Comparison of ENCODE assay signal across 18 cellular contexts in the genomic region with DNA sequence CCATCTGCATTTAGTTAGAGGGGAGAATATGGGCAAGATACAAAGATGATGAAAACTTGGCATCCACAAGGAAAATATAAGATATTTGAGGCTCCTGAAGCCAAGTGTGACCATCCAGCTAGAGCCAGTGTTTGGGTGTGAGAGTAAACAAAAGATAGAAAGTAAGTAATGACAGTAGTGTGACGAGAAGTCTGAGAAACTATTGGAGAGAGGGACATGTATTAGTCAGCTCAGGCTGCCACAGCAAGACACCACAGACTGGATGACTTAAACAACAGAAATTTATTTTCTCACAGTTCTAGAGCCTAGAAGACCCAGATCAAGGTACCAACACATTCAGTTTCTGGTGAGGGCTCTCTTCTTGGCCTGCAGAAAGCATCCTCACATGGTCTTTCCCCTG. TPM values are rescaled to one million over a fixed set of nuclear protein-coding genes. Genes with fewer than 3 reads are reported as not detected.
DNase-seq lines count a peak whose midpoint lies in the region; ATAC-seq, FAIRE-seq and TF ChIP-seq lines count a peak whose summit lies in the region.
"Had no signal": no experiment of that assay in that cellular context is flagged by ENCODE, and none has a peak within 500 bp of the region (broad histone marks: within the 10 kb centered on the region; RNA-seq: fewer than 3 reads in every experiment).

No MANE protein-coding gene starts in this region.

- ATAC-seq in GM18502 (IDR thresholded peaks at IDR 0.05; ENCODE audit: poor library complexity, unreplicated experiment) (peak; percentile 60), GM19452 (IDR thresholded peaks at IDR 0.05; ENCODE audit: unreplicated experiment) (peak; percentile 47), HG02870 (IDR thresholded peaks at IDR 0.05; ENCODE audit: unreplicated experiment) (peak; percentile 84), HG03565 (IDR thresholded peaks at IDR 0.05; ENCODE audit: unreplicated experiment) (peak; percentile 65), HepG2 (no peak)
- ATAC-seq: stimulated activated naive B cell treated with anti-CD40 and anti-IgM and Interleukin-4, amounts not matched to agents 10 μg/mL and 1 μg/mL and 100 μg/mL, for 72 hours had no signal

- TF ChIP-seq RAD21 in HepG2 (CRISPR knock-in tag; IDR thresholded peaks at IDR 0.05): no peak

- DNase-seq in endodermal cell (no peak), HepG2 (ENCODE audit: low spot score) (no peak), Kasumi-1 (lab: John Stamatoyannopoulos, UW) (no peak)
- no peak for DNase-seq in activated CD4-positive, alpha-beta T cell treated with anti-CD3 and anti-CD28 coated beads for 48 hours
- DNase-seq: anterior cingulate cortex; esophagus squamous epithelium; hippocampal formation; occipital lobe; SHP77 treated with DMSO at 0.1 percent for 48 hours; stimulated activated naive B cell treated with anti-CD40 and anti-IgM and Interleukin-4, amounts not matched to agents 10 μg/mL and 1 μg/mL and 100 μg/mL, for 72 hours; T-helper 9 cell had no signal

- H3K4me1 Mint-ChIP-seq in endodermal cell: peaks cover 10% of the 10 kb centered on the region
- H3K4me1 Mint-ChIP-seq: stimulated activated naive B cell treated with anti-CD40 and anti-IgM and Interleukin-4, amounts not matched to agents 10 μg/mL and 1 μg/mL and 100 μg/mL, for 72 hours had no signal

- POLR2A ChIA-PET in HepG2 (lab: Yijun Ruan, JAX): no interaction called here

- H3K9ac ChIP-seq in endodermal cell (ENCODE audit: extremely low read depth, low read length, poor library complexity, severe bottlenecking) (no peak overlapping the region), HepG2 (ENCODE audit: insufficient read depth, low read depth, low read length) (no peak overlapping the region)

- no peak for TF ChIP-seq POLR2A in HepG2 (IDR thresholded peaks at IDR 0.05; ENCODE audit: insufficient read depth in 1 of 2, low read depth in 2 of 2, low read length in 2 of 2)

- H3K4me3 Mint-ChIP-seq in endodermal cell: no peak overlapping the region
- H3K4me3 Mint-ChIP-seq: stimulated activated naive B cell treated with anti-CD40 and anti-IgM and Interleukin-4, amounts not matched to agents 10 μg/mL and 1 μg/mL and 100 μg/mL, for 72 hours had no signal

- no peak overlapping the region for H2AFZ ChIP-seq in HepG2 (ENCODE audit: low read length)

- H3K27ac Mint-ChIP-seq in endodermal cell: no peak overlapping the region
- H3K27ac Mint-ChIP-seq: activated T-helper 2 cell treated with anti-CD3 and anti-CD28 coated beads, Interferon-gamma antibody, Interleukin-2, Interleukin-4, amounts not matched to agents 10 μg/mL and 5 μg/mL and 100 μg/mL, durations not matched to agents 14 hours and 24 hours and 36 hours; stimulated activated naive B cell treated with anti-CD40 and anti-IgM and Interleukin-4, amounts not matched to agents 10 μg/mL and 1 μg/mL and 100 μg/mL, for 72 hours had no signal

- TF ChIP-seq CTCF in endodermal cell (conservative IDR thresholded peaks at IDR 0.05) (no peak), HepG2 (CRISPR knock-in tag; IDR thresholded peaks at IDR 0.05) (no peak)

- H4K20me1 ChIP-seq in HepG2 (ENCODE audit: insufficient read depth, low read length): no peaks in the 10 kb centered on the region

- H3K79me2 ChIP-seq in HepG2 (ENCODE audit: insufficient read depth, low read length): no peaks in the 10 kb centered on the region

- H3K4me3 ChIP-seq in endodermal cell (ENCODE audit: low read length) (no peak overlapping the region), HepG2 (replicated peaks in 1 of 3; ENCODE audit: insufficient read depth in 1 of 3, low read depth in 2 of 3, low read length in 3 of 3) (no peak overlapping the region)
- H3K4me3 ChIP-seq: esophagus squamous epithelium, vagina had no signal

- in situ Hi-C loops in HepG2 (cut with HindIII; ENCODE audit: extremely low pct_ligation_motif_present, low pct_unique_long_range_greater_than_20kb): loop anchor here (5.0 kb wide), 1 partner anchor 99 kb away; no protein-coding TSS in a partner anchor

- no TSS peak for BruUV-seq in HepG2 (replicated peaks; lab: Mats Ljungman, UMichigan)

- no peaks in the 10 kb centered on the region for H3K36me3 ChIP-seq in endodermal cell (ENCODE audit: control insufficient read depth, insufficient read depth, low read length)
- no peaks in the 10 kb centered on the region for H3K36me3 ChIP-seq in HepG2 (replicated peaks in 1 of 2; ENCODE audit: control insufficient read depth in 1 of 2, insufficient read depth in 2 of 2, low read length in 2 of 2)
- H3K36me3 ChIP-seq: esophagus squamous epithelium, vagina had no signal

- H3K27me3 ChIP-seq in endodermal cell (ENCODE audit: control insufficient read depth, insufficient read depth, low read length, poor library complexity, severe bottlenecking) (peaks cover 6% of the 10 kb centered on the region), HepG2 (ENCODE audit: control insufficient read depth in 1 of 2, insufficient read depth in 2 of 2, low read length in 2 of 2) (peaks cover 0 to under 1% of the 10 kb centered on the region in 2 experiments; a peak in 1 of 5 replicates)
- H3K27me3 ChIP-seq: vagina had no signal

- H3K9me3 Mint-ChIP-seq in endodermal cell: peaks cover 2% of the 10 kb centered on the region
- H3K9me3 Mint-ChIP-seq: activated T-helper 2 cell treated with anti-CD3 and anti-CD28 coated beads, Interferon-gamma antibody, Interleukin-2, Interleukin-4, amounts not matched to agents 10 μg/mL and 5 μg/mL and 100 μg/mL, durations not matched to agents 14 hours and 24 hours and 36 hours had no signal

- H3K27me3 Mint-ChIP-seq in endodermal cell (ENCODE audit: insufficient read depth): peaks cover 1% of the 10 kb centered on the region

- CTCF ChIA-PET in HepG2 (lab: Yijun Ruan, JAX; ENCODE audit: low intra/inter-chr PET ratio, low total read pairs): no interaction called here

- WGBS in endodermal cell (ENCODE audit: insufficient coverage in 1 of 2, insufficient read length in 1 of 2), 2 experiments: 91 to 100% methylated on average over 1 of the region's 1 CpG
- WGBS in HepG2 (ENCODE audit: low lambda C conversion rate): 0% methylated on average over 1 of the region's 1 CpG

- FAIRE-seq in HepG2 (lab: Jason Lieb, UNC): no peak

- TF ChIP-seq EP300 in HepG2 (IDR thresholded peaks at IDR 0.05; ENCODE audit: low read depth in 2 of 2, low read length in 2 of 2): no peak
- no peak for TF ChIP-seq EP300 in HepG2 (CRISPR knock-in tag; IDR thresholded peaks at IDR 0.05; ENCODE audit: borderline replicate concordance)

- H3K4me2 ChIP-seq in HepG2 (ENCODE audit: low read depth, low read length): no peak overlapping the region

- intact Hi-C loops in HepG2 (cut with micrococcal nuclease; ENCODE audit: unreplicated experiment): no loop called here

- no peaks in the 10 kb centered on the region for H3K36me3 Mint-ChIP-seq in endodermal cell (ENCODE audit: low read depth)
- H3K36me3 Mint-ChIP-seq: stimulated activated naive B cell treated with anti-CD40 and anti-IgM and Interleukin-4, amounts not matched to agents 10 μg/mL and 1 μg/mL and 100 μg/mL, for 72 hours had no signal

- H3K4me1 ChIP-seq in endodermal cell (ENCODE audit: control insufficient read depth, insufficient read depth, low read length): peaks cover 23% of the 10 kb centered on the region
- H3K4me1 ChIP-seq in HepG2 (ENCODE audit: insufficient read depth, low read length): no peaks in the 10 kb centered on the region
- H3K4me1 ChIP-seq: vagina had no signal

- H3K9me3 ChIP-seq in endodermal cell (ENCODE audit: control insufficient read depth, low read length) (peaks cover 4% of the 10 kb centered on the region), HepG2 (ENCODE audit: low read length) (no peaks in the 10 kb centered on the region)
- H3K9me3 ChIP-seq: esophagus squamous epithelium, vagina had no signal

- H3K27ac ChIP-seq in endodermal cell (ENCODE audit: low read depth, low read length): no peak overlapping the region
- no peak overlapping the region for H3K27ac ChIP-seq in HepG2 (ENCODE audit: extremely low read length, insufficient read depth, low read length)
- H3K27ac ChIP-seq: esophagus squamous epithelium, vagina had no signal

RNA-seq across cellular contexts. Expression of gene CCKBR, which starts 6.4 kb away (rescaled TPM):
- total RNA-seq in endodermal cell (100 to 1,000 TPM; 433 to 467 TPM), HepG2 (2016; rRNA removed; fragmentation: Illumina TruSeq; extraction: Trizol) (not detected in 2 replicates)
- polyA plus RNA-seq in endodermal cell (2013, experiment 1 of 2): 67.8 TPM
- 76.4 TPM for polyA plus RNA-seq in endodermal cell (2013, experiment 2 of 2)
- not detected in 2 replicates for total RNA-seq in HepG2 (2016; cell fraction: cytosol; rRNA removed; fragmentation: Illumina TruSeq; extraction: Trizol; ENCODE audit: low read depth)
- not detected in 2 replicates for total RNA-seq in HepG2 (2016; cell fraction: insoluble cytoplasmic fraction; rRNA removed; fragmentation: Illumina TruSeq; extraction: Trizol)
- total RNA-seq in HepG2 (2016; cell fraction: membrane; rRNA removed; fragmentation: Illumina TruSeq; extraction: Trizol): not detected in 2 replicates
- not detected in 2 replicates for total RNA-seq in HepG2 (2016; cell fraction: nucleus; rRNA removed; fragmentation: Illumina TruSeq; extraction: Trizol)
- not detected in 2 replicates for polyA plus RNA-seq in HepG2 (2011; rRNA removed)
- not detected in 2 replicates for polyA plus RNA-seq in HepG2 (2011; cell fraction: cytosol; rRNA removed)
- polyA plus RNA-seq in HepG2 (2011; cell fraction: nucleus; rRNA removed): not detected in 2 replicates
- polyA plus RNA-seq in HepG2 (2012): not detected in 2 replicates
- polyA plus RNA-seq in HepG2 (2016; cell fraction: cytosol; fragmentation: Illumina TruSeq; extraction: Trizol; ENCODE audit: low read depth): not detected in 2 replicates
- not detected in 2 replicates for polyA plus RNA-seq in HepG2 (2016; cell fraction: insoluble cytoplasmic fraction; fragmentation: Illumina TruSeq; extraction: Trizol; ENCODE audit: low read depth)
- not detected in 2 replicates for polyA plus RNA-seq in HepG2 (2016; cell fraction: membrane; fragmentation: Illumina TruSeq; extraction: Trizol; ENCODE audit: low read depth)
- polyA plus RNA-seq in HepG2 (2016; cell fraction: nucleus; fragmentation: Illumina TruSeq; extraction: Trizol; ENCODE audit: insufficient read depth, low read depth): not detected in 2 replicates
- 0.06 TPM in 1 of 2 replicates, not detected in the other for polyA minus RNA-seq in HepG2 (2011; rRNA and poly(A)+ RNA removed; ENCODE audit: low replicate concordance)
- not detected in 2 replicates for polyA minus RNA-seq in HepG2 (2011; cell fraction: cytosol; rRNA and poly(A)+ RNA removed)
- not detected in 2 replicates for polyA minus RNA-seq in HepG2 (2011; cell fraction: nucleus; rRNA and poly(A)+ RNA removed)
- total RNA-seq: activated T-helper 2 cell treated with anti-CD3 and anti-CD28 coated beads, Interferon-gamma antibody, Interleukin-2, Interleukin-4, amounts not matched to agents 10 μg/mL and 5 μg/mL and 100 μg/mL, durations not matched to agents 14 hours and 24 hours and 36 hours; mononuclear cell; vagina had no signal

RNA-seq across cellular contexts. Expression of gene CNGA4, which starts 14.3 kb away (rescaled TPM):
- 1 to 10 TPM; 1.7 to 4.3 TPM for total RNA-seq in endodermal cell
- 2.5 TPM for polyA plus RNA-seq in endodermal cell (2013, experiment 1 of 2)
- polyA plus RNA-seq in endodermal cell (2013, experiment 2 of 2): 1.9 TPM
- total RNA-seq in HepG2 (2016; rRNA removed; fragmentation: Illumina TruSeq; extraction: Trizol): not detected in 2 replicates
- total RNA-seq in HepG2 (2016; cell fraction: cytosol; rRNA removed; fragmentation: Illumina TruSeq; extraction: Trizol; ENCODE audit: low read depth): not detected in 2 replicates
- not detected in 2 replicates for total RNA-seq in HepG2 (2016; cell fraction: insoluble cytoplasmic fraction; rRNA removed; fragmentation: Illumina TruSeq; extraction: Trizol)
- not detected in 2 replicates for total RNA-seq in HepG2 (2016; cell fraction: membrane; rRNA removed; fragmentation: Illumina TruSeq; extraction: Trizol)
- not detected in 2 replicates for total RNA-seq in HepG2 (2016; cell fraction: nucleus; rRNA removed; fragmentation: Illumina TruSeq; extraction: Trizol)
- 0.03 and 0.07 TPM in 2 replicates for polyA plus RNA-seq in HepG2 (2011; rRNA removed)
- 0.04 TPM in 1 of 2 replicates, not detected in the other for polyA plus RNA-seq in HepG2 (2011; cell fraction: cytosol; rRNA removed)
- 0.21 TPM in 1 of 2 replicates, not detected in the other for polyA plus RNA-seq in HepG2 (2011; cell fraction: nucleus; rRNA removed)
- polyA plus RNA-seq in HepG2 (2012): not detected in 2 replicates
- polyA plus RNA-seq in HepG2 (2016; cell fraction: cytosol; fragmentation: Illumina TruSeq; extraction: Trizol; ENCODE audit: low read depth): not detected in 2 replicates
- not detected in 2 replicates for polyA plus RNA-seq in HepG2 (2016; cell fraction: insoluble cytoplasmic fraction; fragmentation: Illumina TruSeq; extraction: Trizol; ENCODE audit: low read depth)
- polyA plus RNA-seq in HepG2 (2016; cell fraction: membrane; fragmentation: Illumina TruSeq; extraction: Trizol; ENCODE audit: low read depth): not detected in 2 replicates
- polyA plus RNA-seq in HepG2 (2016; cell fraction: nucleus; fragmentation: Illumina TruSeq; extraction: Trizol; ENCODE audit: insufficient read depth, low read depth): not detected in 2 replicates
- polyA minus RNA-seq in HepG2 (2011; rRNA and poly(A)+ RNA removed; ENCODE audit: low replicate concordance): 0.09 and 0.10 TPM in 2 replicates
- polyA minus RNA-seq in HepG2 (2011; cell fraction: cytosol; rRNA and poly(A)+ RNA removed): not detected in 2 replicates
- not detected in 2 replicates for polyA minus RNA-seq in HepG2 (2011; cell fraction: nucleus; rRNA and poly(A)+ RNA removed)
- total RNA-seq: activated T-helper 2 cell treated with anti-CD3 and anti-CD28 coated beads, Interferon-gamma antibody, Interleukin-2, Interleukin-4, amounts not matched to agents 10 μg/mL and 5 μg/mL and 100 μg/mL, durations not matched to agents 14 hours and 24 hours and 36 hours; vagina had no signal

RNA-seq across cellular contexts. Expression of gene FHIP1B, which starts 18.8 kb away (rescaled TPM):
- total RNA-seq in endodermal cell: 10 to 100 TPM; 45.3 to 50.6 TPM
- 27.8 TPM for polyA plus RNA-seq in endodermal cell (2013, experiment 1 of 2)
- polyA plus RNA-seq in endodermal cell (2013, experiment 2 of 2): 22.6 TPM
- total RNA-seq in HepG2 (2016; rRNA removed; fragmentation: Illumina TruSeq; extraction: Trizol): 10.8 and 14.1 TPM in 2 replicates
- total RNA-seq in HepG2 (2016; cell fraction: cytosol; rRNA removed; fragmentation: Illumina TruSeq; extraction: Trizol; ENCODE audit: low read depth): 1.9 and 2.2 TPM in 2 replicates
- 7.0 and 14.0 TPM in 2 replicates for total RNA-seq in HepG2 (2016; cell fraction: insoluble cytoplasmic fraction; rRNA removed; fragmentation: Illumina TruSeq; extraction: Trizol)
- 4.6 TPM in 2 replicates for total RNA-seq in HepG2 (2016; cell fraction: membrane; rRNA removed; fragmentation: Illumina TruSeq; extraction: Trizol)
- 19.5 and 19.8 TPM in 2 replicates for total RNA-seq in HepG2 (2016; cell fraction: nucleus; rRNA removed; fragmentation: Illumina TruSeq; extraction: Trizol)
- polyA plus RNA-seq in HepG2 (2011; rRNA removed): 18.6 and 19.8 TPM in 2 replicates
- polyA plus RNA-seq in HepG2 (2011; cell fraction: cytosol; rRNA removed): 7.7 and 17.1 TPM in 2 replicates
- polyA plus RNA-seq in HepG2 (2011; cell fraction: nucleus; rRNA removed): 117 and 120 TPM in 2 replicates
- polyA plus RNA-seq in HepG2 (2012): 7.3 and 8.4 TPM in 2 replicates
- 0.87 and 0.91 TPM in 2 replicates for polyA plus RNA-seq in HepG2 (2016; cell fraction: cytosol; fragmentation: Illumina TruSeq; extraction: Trizol; ENCODE audit: low read depth)
- polyA plus RNA-seq in HepG2 (2016; cell fraction: insoluble cytoplasmic fraction; fragmentation: Illumina TruSeq; extraction: Trizol; ENCODE audit: low read depth): 5.6 and 7.1 TPM in 2 replicates
- 1.9 TPM in 2 replicates for polyA plus RNA-seq in HepG2 (2016; cell fraction: membrane; fragmentation: Illumina TruSeq; extraction: Trizol; ENCODE audit: low read depth)
- polyA plus RNA-seq in HepG2 (2016; cell fraction: nucleus; fragmentation: Illumina TruSeq; extraction: Trizol; ENCODE audit: insufficient read depth, low read depth): 40.7 and 43.9 TPM in 2 replicates
- polyA minus RNA-seq in HepG2 (2011; rRNA and poly(A)+ RNA removed; ENCODE audit: low replicate concordance): 38.9 and 55.6 TPM in 2 replicates
- polyA minus RNA-seq in HepG2 (2011; cell fraction: cytosol; rRNA and poly(A)+ RNA removed): 4.6 and 7.2 TPM in 2 replicates
- 30.1 and 32.3 TPM in 2 replicates for polyA minus RNA-seq in HepG2 (2011; cell fraction: nucleus; rRNA and poly(A)+ RNA removed)

RNA-seq across cellular contexts. Expression of gene C11orf42, which starts 47.8 kb away (rescaled TPM):
- not detected for total RNA-seq in endodermal cell
- not detected for polyA plus RNA-seq in endodermal cell (2013, experiment 1 of 2)
- polyA plus RNA-seq in endodermal cell (2013, experiment 2 of 2): not detected
- not detected in 2 replicates for total RNA-seq in HepG2 (2016; rRNA removed; fragmentation: Illumina TruSeq; extraction: Trizol)
- not detected in 2 replicates for total RNA-seq in HepG2 (2016; cell fraction: cytosol; rRNA removed; fragmentation: Illumina TruSeq; extraction: Trizol; ENCODE audit: low read depth)
- not detected in 2 replicates for total RNA-seq in HepG2 (2016; cell fraction: insoluble cytoplasmic fraction; rRNA removed; fragmentation: Illumina TruSeq; extraction: Trizol)
- not detected in 2 replicates for total RNA-seq in HepG2 (2016; cell fraction: membrane; rRNA removed; fragmentation: Illumina TruSeq; extraction: Trizol)
- not detected in 2 replicates for total RNA-seq in HepG2 (2016; cell fraction: nucleus; rRNA removed; fragmentation: Illumina TruSeq; extraction: Trizol)
- polyA plus RNA-seq in HepG2 (2011; rRNA removed): not detected in 2 replicates
- polyA plus RNA-seq in HepG2 (2011; cell fraction: cytosol; rRNA removed): not detected in 2 replicates
- not detected in 2 replicates for polyA plus RNA-seq in HepG2 (2011; cell fraction: nucleus; rRNA removed)
- polyA plus RNA-seq in HepG2 (2012): 0.12 TPM in 1 of 2 replicates, not detected in the other
- not detected in 2 replicates for polyA plus RNA-seq in HepG2 (2016; cell fraction: cytosol; fragmentation: Illumina TruSeq; extraction: Trizol; ENCODE audit: low read depth)
- not detected in 2 replicates for polyA plus RNA-seq in HepG2 (2016; cell fraction: insoluble cytoplasmic fraction; fragmentation: Illumina TruSeq; extraction: Trizol; ENCODE audit: low read depth)
- not detected in 2 replicates for polyA plus RNA-seq in HepG2 (2016; cell fraction: membrane; fragmentation: Illumina TruSeq; extraction: Trizol; ENCODE audit: low read depth)
- polyA plus RNA-seq in HepG2 (2016; cell fraction: nucleus; fragmentation: Illumina TruSeq; extraction: Trizol; ENCODE audit: insufficient read depth, low read depth): not detected in 2 replicates
- not detected in 2 replicates for polyA minus RNA-seq in HepG2 (2011; rRNA and poly(A)+ RNA removed; ENCODE audit: low replicate concordance)
- not detected in 2 replicates for polyA minus RNA-seq in HepG2 (2011; cell fraction: cytosol; rRNA and poly(A)+ RNA removed)
- not detected in 2 replicates for polyA minus RNA-seq in HepG2 (2011; cell fraction: nucleus; rRNA and poly(A)+ RNA removed)
- total RNA-seq: activated T-helper 2 cell treated with anti-CD3 and anti-CD28 coated beads, Interferon-gamma antibody, Interleukin-2, Interleukin-4, amounts not matched to agents 10 μg/mL and 5 μg/mL and 100 μg/mL, durations not matched to agents 14 hours and 24 hours and 36 hours; esophagus squamous epithelium; mononuclear cell; occipital lobe; vagina had no signal

RNA-seq across cellular contexts. Expression of gene OR52W1, which starts 54.2 kb away (rescaled TPM):
- total RNA-seq in endodermal cell (not detected), HepG2 (2016; rRNA removed; fragmentation: Illumina TruSeq; extraction: Trizol) (not detected in 2 replicates)
- polyA plus RNA-seq in endodermal cell (2013, experiment 1 of 2): not detected
- polyA plus RNA-seq in endodermal cell (2013, experiment 2 of 2): not detected
- total RNA-seq in HepG2 (2016; cell fraction: cytosol; rRNA removed; fragmentation: Illumina TruSeq; extraction: Trizol; ENCODE audit: low read depth): not detected in 2 replicates
- total RNA-seq in HepG2 (2016; cell fraction: insoluble cytoplasmic fraction; rRNA removed; fragmentation: Illumina TruSeq; extraction: Trizol): not detected in 2 replicates
- not detected in 2 replicates for total RNA-seq in HepG2 (2016; cell fraction: membrane; rRNA removed; fragmentation: Illumina TruSeq; extraction: Trizol)
- total RNA-seq in HepG2 (2016; cell fraction: nucleus; rRNA removed; fragmentation: Illumina TruSeq; extraction: Trizol): not detected in 2 replicates
- not detected in 2 replicates for polyA plus RNA-seq in HepG2 (2011; rRNA removed)
- not detected in 2 replicates for polyA plus RNA-seq in HepG2 (2011; cell fraction: cytosol; rRNA removed)
- polyA plus RNA-seq in HepG2 (2011; cell fraction: nucleus; rRNA removed): not detected in 2 replicates
- not detected in 2 replicates for polyA plus RNA-seq in HepG2 (2012)
- not detected in 2 replicates for polyA plus RNA-seq in HepG2 (2016; cell fraction: cytosol; fragmentation: Illumina TruSeq; extraction: Trizol; ENCODE audit: low read depth)
- polyA plus RNA-seq in HepG2 (2016; cell fraction: insoluble cytoplasmic fraction; fragmentation: Illumina TruSeq; extraction: Trizol; ENCODE audit: low read depth): not detected in 2 replicates
- polyA plus RNA-seq in HepG2 (2016; cell fraction: membrane; fragmentation: Illumina TruSeq; extraction: Trizol; ENCODE audit: low read depth): not detected in 2 replicates
- not detected in 2 replicates for polyA plus RNA-seq in HepG2 (2016; cell fraction: nucleus; fragmentation: Illumina TruSeq; extraction: Trizol; ENCODE audit: insufficient read depth, low read depth)
- not detected in 2 replicates for polyA minus RNA-seq in HepG2 (2011; rRNA and poly(A)+ RNA removed; ENCODE audit: low replicate concordance)
- polyA minus RNA-seq in HepG2 (2011; cell fraction: cytosol; rRNA and poly(A)+ RNA removed): not detected in 2 replicates
- polyA minus RNA-seq in HepG2 (2011; cell fraction: nucleus; rRNA and poly(A)+ RNA removed): not detected in 2 replicates
- total RNA-seq: activated T-helper 2 cell treated with anti-CD3 and anti-CD28 coated beads, Interferon-gamma antibody, Interleukin-2, Interleukin-4, amounts not matched to agents 10 μg/mL and 5 μg/mL and 100 μg/mL, durations not matched to agents 14 hours and 24 hours and 36 hours; esophagus squamous epithelium; mononuclear cell; occipital lobe; vagina had no signal

Comparison
In these comparisons a context has a peak if more than half of its experiments do, and no peak if none do; other contexts are left out.
1. RNA of gene CCKBR, which starts 6.4 kb away (total RNA-seq): 433 to 467 TPM in endodermal cell; not detected in HepG2; every median in the first group is over 100 times any median in the second.